In the genomic region with DNA sequence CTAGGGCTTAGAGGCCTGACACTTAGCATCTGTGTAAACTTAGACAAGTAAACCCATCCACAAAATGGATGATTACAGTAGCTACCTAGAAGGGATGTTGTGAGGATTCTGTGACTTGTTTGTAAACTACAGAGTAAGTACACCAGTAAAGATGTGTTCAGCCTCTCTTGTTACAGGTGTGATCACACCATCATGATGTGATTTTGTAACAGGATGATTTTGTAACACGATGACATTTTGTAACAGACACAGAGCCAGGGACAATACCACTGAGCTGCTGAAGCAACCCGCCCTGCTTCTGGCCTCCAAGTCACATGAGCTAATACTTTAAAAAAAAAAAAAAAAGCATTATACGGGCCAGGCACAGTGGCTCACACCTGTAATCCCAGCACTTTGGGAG, we compare ENCODE assay signal across 1 cellular context.
TF ChIP-seq lines count a peak whose summit lies in the region.

No MANE protein-coding gene starts in this region.

TF ChIP-seq in H1, 55 proteins besides CTCF, POLR2A, EP300 and RAD21:
- TF ChIP-seq CBX5 (IDR thresholded peaks at IDR 0.05; ENCODE audit: low read depth, low read length) = no peak
- no peak for TF ChIP-seq POLR2AphosphoS5 (IDR thresholded peaks at IDR 0.05; ENCODE audit: low read depth, low read length)
- no peak for TF ChIP-seq SP1 (IDR thresholded peaks at IDR 0.05; ENCODE audit: low read depth, low read length)
- no peak for TF ChIP-seq KDM5A (IDR thresholded peaks at IDR 0.05; ENCODE audit: low read length)
- no peak for TF ChIP-seq RXRA (IDR thresholded peaks at IDR 0.05; ENCODE audit: insufficient read depth, low read depth, low read length)
- TF ChIP-seq KDM4A (IDR thresholded peaks at IDR 0.05; ENCODE audit: low read depth, low read length, severe bottlenecking) = no peak
- no peak for TF ChIP-seq TEAD4 (IDR thresholded peaks at IDR 0.05; ENCODE audit: low read depth, low read length)
- no peak for TF ChIP-seq JUND (IDR thresholded peaks at IDR 0.05; ENCODE audit: low read length)
- no peak for TF ChIP-seq BACH1 (IDR thresholded peaks at IDR 0.05; ENCODE audit: low read length)
